ENCODE assay signal across 10 cellular contexts in the genomic region with DNA sequence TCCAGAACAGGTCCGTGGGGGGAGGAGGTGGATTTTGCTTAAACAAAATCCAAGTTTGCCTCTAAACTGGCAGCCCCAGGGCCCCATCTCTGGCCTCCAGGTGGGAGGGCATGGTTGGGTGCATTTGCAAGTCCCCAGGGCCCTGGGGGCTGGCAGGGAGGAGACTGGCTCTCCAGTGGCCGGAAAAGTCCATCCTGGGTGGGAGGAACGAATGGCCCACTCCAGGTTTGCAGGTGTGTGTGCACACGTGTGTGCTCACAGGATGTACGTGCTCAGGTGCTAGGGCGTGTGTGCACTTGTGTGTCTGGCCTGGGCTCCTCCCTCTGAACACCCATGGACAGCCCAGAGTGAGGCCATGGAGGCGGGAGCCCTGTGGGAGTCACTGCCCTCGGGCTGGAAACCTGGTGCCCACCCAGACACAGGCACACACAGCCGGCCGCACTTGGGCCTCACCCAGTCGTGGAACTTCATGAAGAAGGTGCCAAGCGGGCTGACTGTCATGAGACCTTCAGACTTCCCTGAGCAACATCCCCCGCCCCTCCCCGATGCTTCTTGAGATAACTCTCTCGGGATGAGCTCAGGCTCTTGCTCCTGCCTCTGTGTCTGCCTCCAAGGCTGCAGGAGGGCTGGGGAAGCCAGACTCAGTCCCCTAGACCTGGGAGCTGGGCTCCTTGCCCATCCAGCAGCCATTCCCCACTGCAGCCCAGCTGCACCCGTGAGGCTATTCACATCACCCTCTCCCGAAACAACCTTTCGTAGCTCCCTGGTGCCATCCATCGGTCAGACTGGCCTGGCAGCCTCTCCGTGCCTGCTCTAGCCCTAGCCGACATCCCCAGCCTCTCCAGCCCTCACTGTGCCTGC. TPM values are rescaled to one million over a fixed set of nuclear protein-coding genes. Genes with fewer than 3 reads are reported as not detected.
A peak's percentile ranks its signal among the peaks of the same experiment; 100 is the strongest.
DNase-seq lines count a peak whose midpoint lies in the region; ATAC-seq and TF ChIP-seq lines count a peak whose summit lies in the region.
"Had no signal": no experiment of that assay in that cellular context is flagged by ENCODE, and none has a peak within 500 bp of the region (broad histone marks: within the 10 kb centered on the region; RNA-seq: fewer than 3 reads in every experiment).

No MANE protein-coding gene starts in this region.

- H3K9me3 Mint-ChIP-seq in osteocyte (ENCODE audit: unreplicated experiment), result no peaks in the 10 kb centered on the region

- H3K4me1 ChIP-seq in esophagus squamous epithelium, result peaks cover 72 to 85% (median 74%) of the 10 kb centered on the region in 3 donors

- TF ChIP-seq CTCF in esophagus squamous epithelium (IDR thresholded peaks at IDR 0.05) (peak in 1 of 6 experiments; percentile 8), osteocyte (IDR thresholded peaks at IDR 0.05) (peak; percentile 41)

- no peak for ATAC-seq in HG02759 (IDR thresholded peaks at IDR 0.05; ENCODE audit: unreplicated experiment)

- no peaks in the 10 kb centered on the region for H3K27me3 Mint-ChIP-seq in osteocyte (ENCODE audit: unreplicated experiment)

- H3K27ac Mint-ChIP-seq in osteocyte (ENCODE audit: unreplicated experiment), result peak overlapping the region; percentile 93

- H3K4me3 Mint-ChIP-seq in osteocyte (ENCODE audit: unreplicated experiment), result peak overlapping the region; percentile 75

- H3K27ac ChIP-seq in esophagus squamous epithelium, result peak overlapping the region; percentile 93 to 99 (median 98)

- 22 to 28% methylated on average over 4 to 8 of the region's 21 CpGs for WGBS in esophagus squamous epithelium, 2 donors

- DNase-seq in DMS53 (lab: John Stamatoyannopoulos, UW), result peak; percentile 77
- peak; percentile 61 for DNase-seq in NCI-H526 treated with DMSO at 0.1 percent for 48 hours (lab: John Stamatoyannopoulos, UW)
- no peak for DNase-seq in esophagus squamous epithelium (lab: John Stamatoyannopoulos, UW)
- DNase-seq in osteocyte (ENCODE audit: extremely low spot score, unreplicated experiment), result no peak
- DNase-seq in NCI-H2081 treated with DMSO at 0.1 percent for 48 hours (lab: John Stamatoyannopoulos, UW), result no peak
- no peak for DNase-seq in activated T-cell treated with anti-CD3 and anti-CD28 coated beads, Interleukin-2, amount 50 U/mL, for 48 hours
- no peak for DNase-seq in AG20443 (ENCODE audit: low spot score)
- DNase-seq: KG1 had no signal

- H3K36me3 Mint-ChIP-seq in osteocyte (ENCODE audit: unreplicated experiment), result no peaks in the 10 kb centered on the region

- no peaks in the 10 kb centered on the region for H3K36me3 ChIP-seq in esophagus squamous epithelium

- TF ChIP-seq POLR2A in esophagus squamous epithelium (IDR thresholded peaks at IDR 0.05), result peak in 1 of 4 donors; percentile 41

- peak overlapping the region; percentile 53 to 76 (median 61) for H3K4me3 ChIP-seq in esophagus squamous epithelium

- peaks cover 72% of the 10 kb centered on the region for H3K4me1 Mint-ChIP-seq in osteocyte (ENCODE audit: unreplicated experiment)

- H3K9me3 ChIP-seq in esophagus squamous epithelium, result no peaks in the 10 kb centered on the region

- peaks cover 0 to 11% (median 0%) of the 10 kb centered on the region in 4 donors for H3K27me3 ChIP-seq in esophagus squamous epithelium

- intact Hi-C loops in esophagus squamous epithelium (cut with DNase I), result no loop called here

RNA-seq across cellular contexts. Expression of a gene that starts 9.4 kb away (rescaled TPM):
- total RNA-seq in esophagus squamous epithelium, result 100 to 1,000 TPM; 147 to 313 (median 172) TPM
- 145 and 183 TPM in 2 replicates for total RNA-seq in osteocyte

RNA-seq across cellular contexts. Expression of a gene that starts 16.8 kb away (rescaled TPM):
- total RNA-seq in esophagus squamous epithelium, result 10 to 100 TPM in 1 of 4 donors, 1 to 10 TPM in 3; 5.5 to 19.3 (median 7.3) TPM
- 7.5 and 7.7 TPM in 2 replicates for total RNA-seq in osteocyte

RNA-seq across cellular contexts. Expression of a gene that starts 44.1 kb away (rescaled TPM):
- total RNA-seq in esophagus squamous epithelium (under 1 TPM; 0.18 to 0.95 (median 0.64) TPM), osteocyte (0.05 and 0.18 TPM in 2 replicates)
- total RNA-seq: glomerular endothelial cell had no signal

RNA-seq across cellular contexts. Expression of a gene that starts 52.1 kb away (rescaled TPM):
- total RNA-seq in esophagus squamous epithelium (10 to 100 TPM; 15.3 to 35.0 (median 23.3) TPM), osteocyte (14.6 and 17.4 TPM in 2 replicates)

Comparison
In these comparisons a context has a peak if more than half of its experiments do, and no peak if none do; other contexts are left out.
1. DNase-seq: peak in DMS53 (single experiment) and NCI-H526 treated with DMSO at 0.1 percent for 48 hours (single experiment); none in esophagus squamous epithelium (single experiment), osteocyte (single experiment), NCI-H2081 treated with DMSO at 0.1 percent for 48 hours (single experiment), activated T-cell treated with anti-CD3 and anti-CD28 coated beads, Interleukin-2, amount 50 U/mL, for 48 hours (0 of 2) and AG20443 (single experiment).